8 cellular contexts compared by ENCODE assay signal in the genomic region with DNA sequence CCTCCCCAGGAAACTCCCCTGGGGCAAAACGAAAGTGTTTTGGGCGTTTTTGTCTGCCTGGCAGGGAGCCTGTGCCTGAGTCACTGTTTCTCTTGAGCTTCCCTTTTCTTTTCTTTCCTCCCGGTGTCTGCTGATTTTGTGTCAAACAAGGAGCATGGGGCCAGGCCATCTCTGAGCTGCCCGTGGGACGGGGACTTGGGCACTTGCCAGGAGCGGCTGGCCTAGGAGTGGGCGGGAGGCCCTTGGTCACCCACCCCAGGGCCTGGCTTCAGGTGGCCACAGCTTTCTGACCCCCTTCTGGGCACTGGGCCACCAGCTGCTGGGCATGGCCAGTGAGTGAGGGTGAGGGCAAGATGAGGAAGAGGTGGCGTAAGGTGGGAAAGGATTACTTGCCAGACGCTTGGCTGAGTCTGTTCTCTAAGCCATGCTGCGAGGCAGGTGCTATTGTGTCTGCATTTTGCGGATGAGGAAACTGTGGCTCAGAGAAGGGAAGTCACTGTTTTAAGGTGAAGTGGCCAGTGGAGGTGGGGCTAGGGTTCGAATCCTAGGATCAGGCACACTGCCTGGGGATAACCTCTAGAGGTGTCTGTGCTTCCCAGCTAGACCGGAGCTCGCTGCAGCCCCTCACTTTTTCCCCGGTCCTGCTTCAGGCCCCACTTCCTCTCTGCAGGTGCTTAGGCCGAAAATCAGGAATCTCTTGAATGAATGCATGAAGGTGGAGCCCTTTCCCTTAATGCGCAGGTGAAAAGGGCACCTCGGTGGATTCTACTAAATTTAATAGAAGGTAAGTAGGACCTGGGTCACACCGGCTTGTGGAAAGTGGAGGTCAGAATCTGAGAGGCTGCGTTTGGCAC. TPM values are rescaled to one million over a fixed set of nuclear protein-coding genes. Genes with fewer than 3 reads are reported as not detected.
A peak's percentile ranks its signal among the peaks of the same experiment; 100 is the strongest.
DNase-seq lines count a peak whose midpoint lies in the region; ATAC-seq and TF ChIP-seq lines count a peak whose summit lies in the region.

No MANE protein-coding gene starts in this region.

- no peak overlapping the region for H3K4me3 Mint-ChIP-seq in activated T-cell treated with anti-CD3 and anti-CD28 coated beads, Interleukin-2, amount 50 U/mL, for 24 hours

- peaks cover 50% of the 10 kb centered on the region for H3K4me1 Mint-ChIP-seq in activated T-cell treated with anti-CD3 and anti-CD28 coated beads, Interleukin-2, amount 50 U/mL, for 24 hours (ENCODE audit: low read depth)

- peak overlapping the region; percentile 3 to 36 (median 8) for H3K4me3 ChIP-seq in esophagus muscularis mucosa
- peak overlapping the region in 1 of 4 donors; percentile 15 for H3K4me3 ChIP-seq in stomach

- in situ Hi-C loops in GM13977 (cut with MboI; ENCODE audit: low pct_unique_long_range_greater_than_20kb, low sequenced_read_pairs, unreplicated experiment), result loop anchor here (10.0 to 25.0 kb wide), 2 partner anchors 265 to 478 kb away; a partner anchor contains a TSS

- ATAC-seq in GM18519 (IDR thresholded peaks at IDR 0.05; ENCODE audit: low FRiP score, unreplicated experiment), result no peak

- TF ChIP-seq POLR2A in esophagus muscularis mucosa (IDR thresholded peaks at IDR 0.05; ENCODE audit: low read depth) (no peak), stomach (IDR thresholded peaks at IDR 0.05) (no peak)

- TF ChIP-seq EP300 in esophagus muscularis mucosa (IDR thresholded peaks at IDR 0.05), result no peak
- TF ChIP-seq EP300 in stomach (IDR thresholded peaks at IDR 0.05), result no peak

- no peaks in the 10 kb centered on the region for H3K27me3 ChIP-seq in esophagus muscularis mucosa
- peaks cover 0 to 7% (median 0%) of the 10 kb centered on the region in 3 donors for H3K27me3 ChIP-seq in stomach

- no peaks in the 10 kb centered on the region for H3K27me3 Mint-ChIP-seq in activated T-cell treated with anti-CD3 and anti-CD28 coated beads, Interleukin-2, amount 50 U/mL, for 24 hours

- DNase-seq in activated T-cell treated with anti-CD3 and anti-CD28 coated beads, Interleukin-2, amount 50 U/mL, for 24 hours, result no peak
- no peak for DNase-seq in activated T-cell treated with anti-CD3 and anti-CD28 coated beads for 4 hours
- DNase-seq in RPMI8226, result peak; percentile 84
- no peak for DNase-seq in esophagus muscularis mucosa (ENCODE audit: extremely low spot score)
- peak; percentile 30 for DNase-seq in stomach
- DNase-seq in NCI-H748 treated with DMSO at 0.1 percent for 48 hours (lab: John Stamatoyannopoulos, UW), result no peak
- DNase-seq in GM13977 (ENCODE audit: low spot score), result no peak

- H3K4me1 ChIP-seq in esophagus muscularis mucosa (peaks cover 36 to 57% (median 49%) of the 10 kb centered on the region in 4 donors), stomach (peaks cover 22 to 62% (median 39%) of the 10 kb centered on the region in 4 donors)

- peak overlapping the region; percentile 71 for H3K27ac Mint-ChIP-seq in activated T-cell treated with anti-CD3 and anti-CD28 coated beads, Interleukin-2, amount 50 U/mL, for 24 hours

- H3K36me3 Mint-ChIP-seq in activated T-cell treated with anti-CD3 and anti-CD28 coated beads, Interleukin-2, amount 50 U/mL, for 24 hours (ENCODE audit: low read depth), result no peaks in the 10 kb centered on the region

- H3K9me3 ChIP-seq in esophagus muscularis mucosa (no peaks in the 10 kb centered on the region), stomach (no peaks in the 10 kb centered on the region)

- 54% methylated on average over 20 of the region's 20 CpGs for WGBS in esophagus muscularis mucosa
- 61 to 65% (median 63%) methylated on average over 20 of the region's 20 CpGs for WGBS in stomach, 5 donors

- no peaks in the 10 kb centered on the region for H3K36me3 ChIP-seq in esophagus muscularis mucosa
- no peaks in the 10 kb centered on the region for H3K36me3 ChIP-seq in stomach

- intact Hi-C loops in esophagus muscularis mucosa (cut with DNase I), result loop anchor here (5.0 kb wide), 2 partner anchors 73 to 168 kb away; a partner anchor contains a TSS
- intact Hi-C loops in stomach (cut with DNase I; ENCODE audit: low total_unique reads), result loop anchor here (5.0 to 10.0 kb wide), 2 partner anchors 273 to 335 kb away; no protein-coding TSS in a partner anchor

- TF ChIP-seq CTCF in esophagus muscularis mucosa (IDR thresholded peaks at IDR 0.05) (no peak), stomach (IDR thresholded peaks at IDR 0.05) (no peak), GM13977 (IDR thresholded peaks at IDR 0.05; ENCODE audit: extremely low read depth, insufficient read depth, missing control alignments) (no peak)

- no peaks in the 10 kb centered on the region for H3K9me3 Mint-ChIP-seq in activated T-cell treated with anti-CD3 and anti-CD28 coated beads, Interleukin-2, amount 50 U/mL, for 24 hours

- H3K27ac ChIP-seq in esophagus muscularis mucosa (replicated peaks in 1 of 4) (peak overlapping the region; percentile 20 to 67 (median 60)), stomach (peak overlapping the region in 4 of 5 donors; percentile 45 to 83 (median 64))

RNA-seq across cellular contexts. Expression of a gene that starts 7.8 kb away (rescaled TPM):
- 1 to 10 TPM; 2.1 to 5.1 (median 2.9) TPM for total RNA-seq in esophagus muscularis mucosa
- 10 to 100 TPM in 1 of 5 donors, 1 to 10 TPM in 3, under 1 TPM in 1; 0.45 to 18.1 (median 2.8) TPM for total RNA-seq in stomach
- polyA plus RNA-seq in stomach, result under 1 TPM; 0.15 to 0.56 (median 0.28) TPM

Comparison
In these comparisons a context has a peak if more than half of its experiments do, and no peak if none do; other contexts are left out.
1. DNase-seq: peak in RPMI8226 (single experiment) and stomach (single experiment); none in activated T-cell treated with anti-CD3 and anti-CD28 coated beads, Interleukin-2, amount 50 U/mL, for 24 hours (single experiment), activated T-cell treated with anti-CD3 and anti-CD28 coated beads for 4 hours (single experiment), esophagus muscularis mucosa (single experiment), NCI-H748 treated with DMSO at 0.1 percent for 48 hours (single experiment) and GM13977 (single experiment).